8 cellular contexts compared by ENCODE assay signal in the genomic region with DNA sequence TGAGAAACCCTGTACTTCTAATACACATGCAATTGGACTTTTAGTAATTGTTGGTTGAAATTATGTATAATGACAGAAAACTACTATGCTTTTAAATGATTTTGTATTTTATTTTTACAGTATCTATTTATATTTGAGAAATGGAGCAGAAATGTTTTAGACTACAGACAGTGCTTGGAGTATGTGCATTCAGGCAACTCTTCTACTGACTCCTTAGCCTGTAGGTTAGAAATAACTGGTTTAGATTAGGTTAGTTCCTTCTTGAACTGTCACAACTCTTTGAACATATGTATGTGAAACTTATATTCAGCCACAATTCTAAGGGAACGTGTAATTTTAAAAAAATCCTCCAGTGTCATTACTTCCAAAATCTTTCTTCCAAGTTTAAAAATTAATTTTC. TPM values are rescaled to one million over a fixed set of nuclear protein-coding genes. Genes with fewer than 3 reads are reported as not detected.
DNase-seq lines count a peak whose midpoint lies in the region; ATAC-seq and TF ChIP-seq lines count a peak whose summit lies in the region.

No MANE protein-coding gene starts in this region.

- H3K4me1 Mint-ChIP-seq in effector memory CD8-positive, alpha-beta T cell (ENCODE audit: low read depth in 2 of 2), result peaks cover 39 to 79% of the 10 kb centered on the region in 2 donors

- H3K36me3 ChIP-seq in OCI-LY7 (ENCODE audit: insufficient read depth, low read length) (peaks cover 8% of the 10 kb centered on the region), sigmoid colon (no peaks in the 10 kb centered on the region)

- H3K9me3 Mint-ChIP-seq in effector memory CD8-positive, alpha-beta T cell, result no peaks in the 10 kb centered on the region

- TF ChIP-seq POLR2A in sigmoid colon (IDR thresholded peaks at IDR 0.05), result no peak

- peak overlapping the region; percentile 65 for H3K4me2 ChIP-seq in OCI-LY7 (ENCODE audit: low read length)

- POLR2A ChIA-PET in OCI-LY7 (lab: Charles Lee), result interaction anchor here (0.5 to 1.4 kb wide), 5 partner anchors 14 to 305 kb away, joined by 3 to 4 read pairs (median 3); partner anchors contain the start of gene ITPR2

- CTCF ChIA-PET in OCI-LY7 (lab: Charles Lee; ENCODE audit: unreplicated experiment), result no interaction called here

- H3K27ac ChIP-seq in OCI-LY7 (ENCODE audit: low read depth, low read length, poor library complexity, severe bottlenecking) (peak overlapping the region; percentile 79), sigmoid colon (peak overlapping the region in 3 of 4 donors; percentile 94 to 98 (median 98))

- no peaks in the 10 kb centered on the region for H3K27me3 Mint-ChIP-seq in effector memory CD8-positive, alpha-beta T cell

- no peak for DNase-seq in GM12865 (ENCODE audit: low read depth)
- DNase-seq in OCI-LY7 (ENCODE audit: low spot score), result peak; percentile 16
- DNase-seq in effector memory CD8-positive, alpha-beta T cell, result no peak
- no peak for DNase-seq in sigmoid colon
- no peak for DNase-seq in cerebellar cortex (ENCODE audit: low spot score)
- no peak for DNase-seq in activated CD8-positive, alpha-beta memory T cell treated with anti-CD3 and anti-CD28 coated beads, Interleukin-2, amount 50 U/mL, for 4 hours

- peak overlapping the region; percentile 86 for H3K4me3 ChIP-seq in GM12865 (ENCODE audit: low read depth, low read length)
- peak overlapping the region; percentile 89 for H3K4me3 ChIP-seq in OCI-LY7 (ENCODE audit: low read depth, low read length, poor library complexity, severe bottlenecking)
- peak overlapping the region; percentile 71 to 96 (median 82) for H3K4me3 ChIP-seq in sigmoid colon

- H3K27ac Mint-ChIP-seq in effector memory CD8-positive, alpha-beta T cell, result peak overlapping the region; percentile 95 to 99

- ATAC-seq in effector memory CD8-positive, alpha-beta T cell (replicated peaks), result no peak
- no peak for ATAC-seq in HG03097 (IDR thresholded peaks at IDR 0.05; ENCODE audit: low FRiP score, unreplicated experiment)
- ATAC-seq in HG02840 (IDR thresholded peaks at IDR 0.05; ENCODE audit: low FRiP score, unreplicated experiment), result no peak

- H2AFZ ChIP-seq in OCI-LY7 (ENCODE audit: low read length), result no peak overlapping the region

- H3K79me2 ChIP-seq in OCI-LY7 (ENCODE audit: insufficient read depth, low read depth, low read length), result peaks cover 94% of the 10 kb centered on the region

- WGBS in sigmoid colon, 2 donors, result 21 to 39% methylated on average over 1 of the region's 1 CpG

- H3K4me1 ChIP-seq in OCI-LY7 (ENCODE audit: insufficient read depth, low read length, poor library complexity, severe bottlenecking) (peaks cover 50% of the 10 kb centered on the region), sigmoid colon (peaks cover 0 to 60% (median 46%) of the 10 kb centered on the region in 4 donors)

- no peaks in the 10 kb centered on the region; the same call in 1 of the 2 replicates for H3K9me3 ChIP-seq in OCI-LY7 (ENCODE audit: low read length)
- H3K9me3 ChIP-seq in sigmoid colon, result no peaks in the 10 kb centered on the region

- TF ChIP-seq EP300 in sigmoid colon (IDR thresholded peaks at IDR 0.05), result no peak

- TF ChIP-seq CTCF in GM12865 (IDR thresholded peaks at IDR 0.05; ENCODE audit: insufficient read depth, low read depth, low read length, missing control alignments) (no peak), OCI-LY7 (conservative IDR thresholded peaks at IDR 0.05; ENCODE audit: low read length) (no peak), sigmoid colon (IDR thresholded peaks at IDR 0.05) (no peak)

- no peaks in the 10 kb centered on the region for H3K9me2 ChIP-seq in OCI-LY7 (ENCODE audit: insufficient read depth, low read length)

- H3K36me3 Mint-ChIP-seq in effector memory CD8-positive, alpha-beta T cell (ENCODE audit: insufficient read depth), result peaks cover 24% of the 10 kb centered on the region

- no peaks in the 10 kb centered on the region for H3K27me3 ChIP-seq in sigmoid colon

- intact Hi-C loops in OCI-LY7 (cut with micrococcal nuclease; ENCODE audit: unreplicated experiment) (loop anchor here (5.0 kb wide), 1 partner anchor 93 kb away; no protein-coding TSS in a partner anchor), sigmoid colon (cut with DNase I) (loop anchor here (5.0 to 10.0 kb wide), 3 partner anchors 85 to 367 kb away; no protein-coding TSS in a partner anchor)

- H3K4me3 Mint-ChIP-seq in effector memory CD8-positive, alpha-beta T cell, result peak overlapping the region; percentile 92 to 94

- BruUV-seq in OCI-LY7 (replicated peaks; lab: Mats Ljungman, UMichigan), result no TSS peak

- H4K20me1 ChIP-seq in OCI-LY7 (ENCODE audit: insufficient read depth, low read length), result peaks cover 41% of the 10 kb centered on the region

RNA-seq across cellular contexts. Expression of gene FGFR1OP2, which starts 1.7 kb away (rescaled TPM):
- 35.0 and 45.0 TPM in 2 replicates for total RNA-seq in OCI-LY7 (2014; rRNA removed; shearing (Covaris generic))
- 40.5 and 42.4 TPM in 2 replicates for total RNA-seq in OCI-LY7 (2022)
- 100 to 1,000 TPM in 2 of 4 donors, 10 to 100 TPM in 2; 65.2 to 117 (median 97.3) TPM for total RNA-seq in sigmoid colon
- polyA plus RNA-seq in sigmoid colon, result 10 to 100 TPM; 19.2 to 30.1 (median 23.4) TPM

RNA-seq across cellular contexts. Expression of gene INTS13, which starts 2.2 kb away (rescaled TPM):
- total RNA-seq in OCI-LY7 (2014; rRNA removed; shearing (Covaris generic)), result 33.4 and 34.2 TPM in 2 replicates
- total RNA-seq in OCI-LY7 (2022), result 39.1 and 39.5 TPM in 2 replicates
- total RNA-seq in sigmoid colon, result 10 to 100 TPM; 18.7 to 38.2 (median 28.6) TPM
- polyA plus RNA-seq in sigmoid colon, result 10 to 100 TPM in 2 of 3 donors, 1 to 10 TPM in 1; 9.7 to 18.6 (median 14.3) TPM
